Comparison of ENCODE assay signal across 8 cellular contexts in the genomic region with DNA sequence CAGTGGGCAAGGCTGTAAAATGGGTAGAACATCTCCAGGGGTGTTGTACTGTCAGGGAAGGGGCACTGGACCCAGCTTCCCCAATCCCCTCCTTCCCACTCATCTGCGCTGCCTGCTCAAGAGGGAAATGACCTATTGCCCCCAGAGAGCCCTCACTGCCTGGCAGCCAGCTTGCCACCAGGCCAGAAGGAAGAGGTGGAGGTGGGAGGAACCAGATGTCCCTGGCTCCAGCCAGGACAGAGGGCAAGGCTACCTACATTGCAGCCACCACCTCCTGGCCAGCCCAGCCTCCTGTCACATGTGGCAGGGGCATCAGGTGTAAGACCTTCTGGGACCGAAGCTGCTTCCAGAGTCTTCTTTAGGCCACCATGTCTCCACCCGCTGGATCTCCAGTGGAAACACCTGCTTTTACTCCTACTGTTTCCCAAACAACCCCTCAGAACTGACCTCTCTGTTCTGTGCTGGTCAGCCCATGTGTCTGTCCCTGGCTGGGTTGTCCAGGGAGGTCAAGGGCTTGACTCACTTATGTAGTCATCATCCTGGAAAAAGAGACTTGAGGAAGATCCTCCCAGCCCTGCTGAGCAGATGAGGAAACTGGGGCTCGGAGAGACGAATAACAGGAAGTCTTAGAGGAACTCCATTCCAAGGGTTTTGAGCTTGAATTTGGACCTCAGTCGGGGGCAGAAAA. TPM values are rescaled to one million over a fixed set of nuclear protein-coding genes. Genes with fewer than 3 reads are reported as not detected.
DNase-seq lines count a peak whose midpoint lies in the region; ATAC-seq, FAIRE-seq and TF ChIP-seq lines count a peak whose summit lies in the region.

No MANE protein-coding gene starts in this region.

- POLR2A ChIA-PET in A549 (lab: Yijun Ruan, JAX), result no interaction called here
- POLR2A ChIA-PET in naive thymus-derived CD4-positive, alpha-beta T cell (lab: Charles Lee), result interaction anchor here (0.7 to 0.8 kb wide), 2 partner anchors 17 to 20 kb away, joined by 3 read pairs; no protein-coding TSS in a partner anchor

- no peak for TF ChIP-seq EP300 in A549 (IDR thresholded peaks at IDR 0.05)

- H3K9me3 ChIP-seq in A549 (no peaks in the 10 kb centered on the region), MG63 (no peaks in the 10 kb centered on the region)
- H3K9me3 ChIP-seq in naive thymus-derived CD4-positive, alpha-beta T cell (ENCODE audit: control insufficient read depth in 2 of 3, low read length in 3 of 3), result no peaks in the 10 kb centered on the region

- no peak for TF ChIP-seq RAD21 in A549 (conservative IDR thresholded peaks at IDR 0.05 in 1 of 2, IDR thresholded peaks at IDR 0.05 in 1 of 2)

- H3K36me3 Mint-ChIP-seq in dendritic cell treated with granulocyte-macrophage colony-stimulating factor and Interleukin-4, amounts not matched to agents 40 ng/mL and 50 ng/mL, for 4 days (ENCODE audit: low read depth), result peaks cover 95% of the 10 kb centered on the region
- peaks cover 2 to 50% (median 11%) of the 10 kb centered on the region in 5 donors for H3K36me3 Mint-ChIP-seq in naive thymus-derived CD4-positive, alpha-beta T cell

- H3K27me3 Mint-ChIP-seq in dendritic cell treated with granulocyte-macrophage colony-stimulating factor and Interleukin-4, amounts not matched to agents 40 ng/mL and 50 ng/mL, for 4 days, result no peaks in the 10 kb centered on the region
- H3K27me3 Mint-ChIP-seq in naive thymus-derived CD4-positive, alpha-beta T cell, result no peaks in the 10 kb centered on the region

- intact Hi-C loops in dendritic cell treated with granulocyte-macrophage colony-stimulating factor and Interleukin-4, amounts not matched to agents 40 ng/mL and 50 ng/mL, for 4 days (cut with micrococcal nuclease), result no loop called here
- intact Hi-C loops in naive thymus-derived CD4-positive, alpha-beta T cell (cut with micrococcal nuclease), result no loop called here

- FAIRE-seq in A549 (lab: Jason Lieb, UNC), result no peak

- CTCF ChIA-PET in A549 (lab: Yijun Ruan, JAX), result interaction anchor here (1.0 to 6.3 kb wide), 9 partner anchors 9 to 528 kb away, joined by 3 to 47 read pairs (median 5); partner anchors contain the start of gene CDKN2AIPNL
- CTCF ChIA-PET in naive thymus-derived CD4-positive, alpha-beta T cell (lab: Charles Lee), result no interaction called here

- peaks cover 30% of the 10 kb centered on the region for H3K4me1 ChIP-seq in A549
- H3K4me1 ChIP-seq in naive thymus-derived CD4-positive, alpha-beta T cell (ENCODE audit: control insufficient read depth in 2 of 2, insufficient read depth in 2 of 2, low read length in 2 of 2), result peaks cover 0 to 3% of the 10 kb centered on the region in 2 donors

- peaks cover 94% of the 10 kb centered on the region for H3K36me3 ChIP-seq in MG63
- peaks cover 44 to 100% (median 50%) of the 10 kb centered on the region in 3 experiments for H3K36me3 ChIP-seq in naive thymus-derived CD4-positive, alpha-beta T cell (ENCODE audit: control insufficient read depth in 2 of 3, insufficient read depth in 3 of 3, low read length in 3 of 3)

- ATAC-seq in A549 (peak; percentile 65 to 72), GM21737 (IDR thresholded peaks at IDR 0.05; ENCODE audit: unreplicated experiment) (no peak)
- ATAC-seq in naive thymus-derived CD4-positive, alpha-beta T cell, result peak; percentile 43

- TF ChIP-seq CTCF in A549 (IDR thresholded peaks at IDR 0.05), result no peak

- H3K9me3 Mint-ChIP-seq in dendritic cell treated with granulocyte-macrophage colony-stimulating factor and Interleukin-4, amounts not matched to agents 40 ng/mL and 50 ng/mL, for 4 days, result no peaks in the 10 kb centered on the region
- H3K9me3 Mint-ChIP-seq in naive thymus-derived CD4-positive, alpha-beta T cell, result peaks cover 0 to 1% (median 0%) of the 10 kb centered on the region in 11 donors

- peak overlapping the region; percentile 58 for H3K27ac Mint-ChIP-seq in dendritic cell treated with granulocyte-macrophage colony-stimulating factor and Interleukin-4, amounts not matched to agents 40 ng/mL and 50 ng/mL, for 4 days
- H3K27ac Mint-ChIP-seq in naive thymus-derived CD4-positive, alpha-beta T cell, result peak overlapping the region in 6 of 9 donors; percentile 23 to 77 (median 56)

- WGBS in A549 (ENCODE audit: missing lambda C conversion rate), result 68% methylated on average over 6 of the region's 6 CpGs

- H3K27ac ChIP-seq in A549, result peak overlapping the region; percentile 55 to 78; a peak in 5 of 6 replicates
- no peak overlapping the region for H3K27ac ChIP-seq in naive thymus-derived CD4-positive, alpha-beta T cell (ENCODE audit: low read depth, low read length)

- peaks cover 40% of the 10 kb centered on the region for H3K4me1 Mint-ChIP-seq in dendritic cell treated with granulocyte-macrophage colony-stimulating factor and Interleukin-4, amounts not matched to agents 40 ng/mL and 50 ng/mL, for 4 days (ENCODE audit: low read depth)
- H3K4me1 Mint-ChIP-seq in naive thymus-derived CD4-positive, alpha-beta T cell, result peaks cover 12 to 29% (median 15%) of the 10 kb centered on the region in 7 donors

- no peaks in the 10 kb centered on the region for H3K27me3 ChIP-seq in MG63
- H3K27me3 ChIP-seq in naive thymus-derived CD4-positive, alpha-beta T cell (ENCODE audit: control insufficient read depth in 2 of 2, insufficient read depth in 2 of 2, low read length in 2 of 2), result no peaks in the 10 kb centered on the region

- H3K4me3 ChIP-seq in A549 (no peak overlapping the region), MG63 (no peak overlapping the region)
- H3K4me3 ChIP-seq in naive thymus-derived CD4-positive, alpha-beta T cell (ENCODE audit: low read length), result no peak overlapping the region

- no peak for TF ChIP-seq POLR2A in A549 (IDR thresholded peaks at IDR 0.05; ENCODE audit: low read length)

- H3K4me3 Mint-ChIP-seq in dendritic cell treated with granulocyte-macrophage colony-stimulating factor and Interleukin-4, amounts not matched to agents 40 ng/mL and 50 ng/mL, for 4 days, result peak overlapping the region; percentile 2
- H3K4me3 Mint-ChIP-seq in naive thymus-derived CD4-positive, alpha-beta T cell, result no peak overlapping the region

- DNase-seq in A549 (ENCODE audit: low read depth in 1 of 2, low spot score in 1 of 2), result peak in 1 of 2 experiments; percentile 43
- peak; percentile 87 for DNase-seq in MG63
- DNase-seq in naive thymus-derived CD4-positive, alpha-beta T cell, result no peak
- no peak for DNase-seq in OCI-M2 (lab: John Stamatoyannopoulos, UW; ENCODE audit: unreplicated experiment)
- DNase-seq in NCI-H526 treated with DMSO at 0.1 percent for 48 hours (lab: John Stamatoyannopoulos, UW), result no peak
- DNase-seq in Ammon's horn (ENCODE audit: low spot score), result no peak

- peak overlapping the region; percentile 54 for H3K4me2 ChIP-seq in A549

TF ChIP-seq in A549, 52 proteins besides CTCF, POLR2A, EP300 and RAD21 (continues in another document):
- TF ChIP-seq FOSB (CRISPR knock-in tag; IDR thresholded peaks at IDR 0.05), result no peak
- no peak for TF ChIP-seq ZNF302 (CRISPR knock-in tag; IDR thresholded peaks at IDR 0.05)
- TF ChIP-seq MYC (IDR thresholded peaks at IDR 0.05; ENCODE audit: borderline replicate concordance, low read length), result no peak
- TF ChIP-seq, protein P1, sequence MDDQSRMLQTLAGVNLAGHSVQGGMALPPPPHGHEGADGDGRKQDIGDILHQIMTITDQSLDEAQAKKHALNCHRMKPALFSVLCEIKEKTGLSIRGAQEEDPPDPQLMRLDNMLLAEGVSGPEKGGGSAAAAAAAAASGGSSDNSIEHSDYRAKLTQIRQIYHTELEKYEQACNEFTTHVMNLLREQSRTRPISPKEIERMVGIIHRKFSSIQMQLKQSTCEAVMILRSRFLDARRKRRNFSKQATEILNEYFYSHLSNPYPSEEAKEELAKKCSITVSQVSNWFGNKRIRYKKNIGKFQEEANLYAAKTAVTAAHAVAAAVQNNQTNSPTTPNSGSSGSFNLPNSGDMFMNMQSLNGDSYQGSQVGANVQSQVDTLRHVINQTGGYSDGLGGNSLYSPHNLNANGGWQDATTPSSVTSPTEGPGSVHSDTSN (IDR thresholded peaks at IDR 0.05), result no peak
- no peak for TF ChIP-seq FOSL2 (IDR thresholded peaks at IDR 0.05)
- 0 out of 2 replicates have a peak, but pooled peaks have one; percentile 25 for TF ChIP-seq FOSL2 (CRISPR knock-in tag; IDR thresholded peaks at IDR 0.05)
- TF ChIP-seq ESRRA (IDR thresholded peaks at IDR 0.05; ENCODE audit: borderline replicate concordance, low read length), result no peak
- TF ChIP-seq, protein P2, sequence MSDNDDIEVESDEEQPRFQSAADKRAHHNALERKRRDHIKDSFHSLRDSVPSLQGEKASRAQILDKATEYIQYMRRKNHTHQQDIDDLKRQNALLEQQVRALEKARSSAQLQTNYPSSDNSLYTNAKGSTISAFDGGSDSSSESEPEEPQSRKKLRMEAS (IDR thresholded peaks at IDR 0.05), result peak; percentile 61; the same call in 1 of the 2 replicates
- no peak for TF ChIP-seq RNF2 (IDR thresholded peaks at IDR 0.05; ENCODE audit: borderline replicate concordance, low read depth)
- TF ChIP-seq HOXB5 (CRISPR knock-in tag; IDR thresholded peaks at IDR 0.05), result no peak

RNA-seq across cellular contexts. Expression of gene JADE2, which starts 42.3 kb away (rescaled TPM):
- 21.7 and 24.0 TPM in 2 replicates for polyA plus RNA-seq in A549 (2011; rRNA removed)
- polyA plus RNA-seq in A549 (2012; cell fraction: cytosol; rRNA removed), result 21.2 and 29.1 TPM in 2 replicates
- polyA plus RNA-seq in A549 (2012; cell fraction: nucleus; rRNA removed), result 30.8 and 36.0 TPM in 2 replicates
- 23.7 to 27.1 TPM (median 27.0 TPM) in 3 replicates for polyA plus RNA-seq in A549 (2017; fragmentation: RNase III; extraction: RNeasy Plus Mini Kit Qiagen cat#74134 plus additional on column Dnase treatment)
- 48.2 and 50.5 TPM in 2 replicates for polyA minus RNA-seq in A549 (2011; rRNA and poly(A)+ RNA removed)
- 42.0 and 47.4 TPM in 2 replicates for total RNA-seq in MG63 (2014; rRNA removed; shearing (Covaris generic); ENCODE audit: low replicate concordance)
- 100 to 1,000 TPM in 4 of 5 experiments, 10 to 100 TPM in 1; 99.0 to 271 (median 153) TPM for total RNA-seq in naive thymus-derived CD4-positive, alpha-beta T cell
- polyA plus RNA-seq in naive thymus-derived CD4-positive, alpha-beta T cell, result 10 to 100 TPM; 29.8 to 55.7 TPM
